In the genomic region with DNA sequence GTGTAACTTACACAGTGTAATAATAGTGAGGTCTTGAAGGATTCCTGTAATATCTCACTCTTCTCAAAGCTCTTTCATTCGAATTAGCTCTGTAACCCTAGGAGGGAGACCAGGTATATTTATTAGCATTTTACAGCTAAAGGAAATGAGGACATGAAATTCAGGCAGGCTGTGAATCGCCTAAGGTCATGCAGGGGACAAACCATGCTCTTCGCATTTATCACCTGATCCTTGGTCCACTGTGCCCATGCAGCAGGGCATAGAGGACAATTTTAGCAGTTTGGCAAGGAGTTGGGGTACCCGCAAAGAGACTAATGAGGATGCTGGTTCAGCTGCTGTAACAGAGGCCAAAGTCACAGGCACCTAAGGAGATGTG, we compare ENCODE assay signal across 2 cellular contexts.
TF ChIP-seq lines count a peak whose summit lies in the region.

No MANE protein-coding gene starts in this region.

TF ChIP-seq in A549, 52 proteins besides CTCF, POLR2A, EP300 and RAD21:
- TF ChIP-seq ZC3H11A (IDR thresholded peaks at IDR 0.05), result no peak
- TF ChIP-seq RFX5 (IDR thresholded peaks at IDR 0.05), result no peak
- TF ChIP-seq GATA3 (IDR thresholded peaks at IDR 0.05; ENCODE audit: borderline replicate concordance), result no peak
- no peak for TF ChIP-seq POLR2AphosphoS2 (conservative IDR thresholded peaks at IDR 0.05; ENCODE audit: low read length)
- TF ChIP-seq HDAC2 (IDR thresholded peaks at IDR 0.05), result no peak
- TF ChIP-seq, protein P1, sequence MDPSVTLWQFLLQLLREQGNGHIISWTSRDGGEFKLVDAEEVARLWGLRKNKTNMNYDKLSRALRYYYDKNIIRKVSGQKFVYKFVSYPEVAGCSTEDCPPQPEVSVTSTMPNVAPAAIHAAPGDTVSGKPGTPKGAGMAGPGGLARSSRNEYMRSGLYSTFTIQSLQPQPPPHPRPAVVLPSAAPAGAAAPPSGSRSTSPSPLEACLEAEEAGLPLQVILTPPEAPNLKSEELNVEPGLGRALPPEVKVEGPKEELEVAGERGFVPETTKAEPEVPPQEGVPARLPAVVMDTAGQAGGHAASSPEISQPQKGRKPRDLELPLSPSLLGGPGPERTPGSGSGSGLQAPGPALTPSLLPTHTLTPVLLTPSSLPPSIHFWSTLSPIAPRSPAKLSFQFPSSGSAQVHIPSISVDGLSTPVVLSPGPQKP (IDR thresholded peaks at IDR 0.05; ENCODE audit: low read depth, low read length), result no peak
- no peak for TF ChIP-seq HOXB13 (CRISPR knock-in tag; IDR thresholded peaks at IDR 0.05; ENCODE audit: low read depth)
- TF ChIP-seq FOXS1 (CRISPR knock-in tag; IDR thresholded peaks at IDR 0.05), result no peak
- no peak for TF ChIP-seq FOSL2 (IDR thresholded peaks at IDR 0.05)
- no peak for TF ChIP-seq FOSL2 (CRISPR knock-in tag; IDR thresholded peaks at IDR 0.05)
- TF ChIP-seq NPAS2 (CRISPR knock-in tag; IDR thresholded peaks at IDR 0.05; ENCODE audit: borderline replicate concordance), result no peak
- TF ChIP-seq, protein P2, sequence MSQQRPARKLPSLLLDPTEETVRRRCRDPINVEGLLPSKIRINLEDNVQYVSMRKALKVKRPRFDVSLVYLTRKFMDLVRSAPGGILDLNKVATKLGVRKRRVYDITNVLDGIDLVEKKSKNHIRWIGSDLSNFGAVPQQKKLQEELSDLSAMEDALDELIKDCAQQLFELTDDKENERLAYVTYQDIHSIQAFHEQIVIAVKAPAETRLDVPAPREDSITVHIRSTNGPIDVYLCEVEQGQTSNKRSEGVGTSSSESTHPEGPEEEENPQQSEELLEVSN (IDR thresholded peaks at IDR 0.05; ENCODE audit: borderline replicate concordance, low read depth), result no peak
- TF ChIP-seq, protein P3, sequence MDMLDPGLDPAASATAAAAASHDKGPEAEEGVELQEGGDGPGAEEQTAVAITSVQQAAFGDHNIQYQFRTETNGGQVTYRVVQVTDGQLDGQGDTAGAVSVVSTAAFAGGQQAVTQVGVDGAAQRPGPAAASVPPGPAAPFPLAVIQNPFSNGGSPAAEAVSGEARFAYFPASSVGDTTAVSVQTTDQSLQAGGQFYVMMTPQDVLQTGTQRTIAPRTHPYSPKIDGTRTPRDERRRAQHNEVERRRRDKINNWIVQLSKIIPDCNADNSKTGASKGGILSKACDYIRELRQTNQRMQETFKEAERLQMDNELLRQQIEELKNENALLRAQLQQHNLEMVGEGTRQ (IDR thresholded peaks at IDR 0.05), result no peak
- TF ChIP-seq JUN (IDR thresholded peaks at IDR 0.05), result no peak

TF ChIP-seq in H1, 55 proteins besides CTCF, POLR2A, EP300 and RAD21:
- TF ChIP-seq KDM1A (IDR thresholded peaks at IDR 0.05; ENCODE audit: borderline replicate concordance, low read length), result no peak
- TF ChIP-seq PHF8 (conservative IDR thresholded peaks at IDR 0.05; ENCODE audit: low read depth, low read length), result no peak
- no peak for TF ChIP-seq GTF2F1 (IDR thresholded peaks at IDR 0.05; ENCODE audit: borderline replicate concordance, low read depth, low read length)
- TF ChIP-seq SP2 (IDR thresholded peaks at IDR 0.05; ENCODE audit: low read length), result no peak
- TF ChIP-seq, protein P4, sequence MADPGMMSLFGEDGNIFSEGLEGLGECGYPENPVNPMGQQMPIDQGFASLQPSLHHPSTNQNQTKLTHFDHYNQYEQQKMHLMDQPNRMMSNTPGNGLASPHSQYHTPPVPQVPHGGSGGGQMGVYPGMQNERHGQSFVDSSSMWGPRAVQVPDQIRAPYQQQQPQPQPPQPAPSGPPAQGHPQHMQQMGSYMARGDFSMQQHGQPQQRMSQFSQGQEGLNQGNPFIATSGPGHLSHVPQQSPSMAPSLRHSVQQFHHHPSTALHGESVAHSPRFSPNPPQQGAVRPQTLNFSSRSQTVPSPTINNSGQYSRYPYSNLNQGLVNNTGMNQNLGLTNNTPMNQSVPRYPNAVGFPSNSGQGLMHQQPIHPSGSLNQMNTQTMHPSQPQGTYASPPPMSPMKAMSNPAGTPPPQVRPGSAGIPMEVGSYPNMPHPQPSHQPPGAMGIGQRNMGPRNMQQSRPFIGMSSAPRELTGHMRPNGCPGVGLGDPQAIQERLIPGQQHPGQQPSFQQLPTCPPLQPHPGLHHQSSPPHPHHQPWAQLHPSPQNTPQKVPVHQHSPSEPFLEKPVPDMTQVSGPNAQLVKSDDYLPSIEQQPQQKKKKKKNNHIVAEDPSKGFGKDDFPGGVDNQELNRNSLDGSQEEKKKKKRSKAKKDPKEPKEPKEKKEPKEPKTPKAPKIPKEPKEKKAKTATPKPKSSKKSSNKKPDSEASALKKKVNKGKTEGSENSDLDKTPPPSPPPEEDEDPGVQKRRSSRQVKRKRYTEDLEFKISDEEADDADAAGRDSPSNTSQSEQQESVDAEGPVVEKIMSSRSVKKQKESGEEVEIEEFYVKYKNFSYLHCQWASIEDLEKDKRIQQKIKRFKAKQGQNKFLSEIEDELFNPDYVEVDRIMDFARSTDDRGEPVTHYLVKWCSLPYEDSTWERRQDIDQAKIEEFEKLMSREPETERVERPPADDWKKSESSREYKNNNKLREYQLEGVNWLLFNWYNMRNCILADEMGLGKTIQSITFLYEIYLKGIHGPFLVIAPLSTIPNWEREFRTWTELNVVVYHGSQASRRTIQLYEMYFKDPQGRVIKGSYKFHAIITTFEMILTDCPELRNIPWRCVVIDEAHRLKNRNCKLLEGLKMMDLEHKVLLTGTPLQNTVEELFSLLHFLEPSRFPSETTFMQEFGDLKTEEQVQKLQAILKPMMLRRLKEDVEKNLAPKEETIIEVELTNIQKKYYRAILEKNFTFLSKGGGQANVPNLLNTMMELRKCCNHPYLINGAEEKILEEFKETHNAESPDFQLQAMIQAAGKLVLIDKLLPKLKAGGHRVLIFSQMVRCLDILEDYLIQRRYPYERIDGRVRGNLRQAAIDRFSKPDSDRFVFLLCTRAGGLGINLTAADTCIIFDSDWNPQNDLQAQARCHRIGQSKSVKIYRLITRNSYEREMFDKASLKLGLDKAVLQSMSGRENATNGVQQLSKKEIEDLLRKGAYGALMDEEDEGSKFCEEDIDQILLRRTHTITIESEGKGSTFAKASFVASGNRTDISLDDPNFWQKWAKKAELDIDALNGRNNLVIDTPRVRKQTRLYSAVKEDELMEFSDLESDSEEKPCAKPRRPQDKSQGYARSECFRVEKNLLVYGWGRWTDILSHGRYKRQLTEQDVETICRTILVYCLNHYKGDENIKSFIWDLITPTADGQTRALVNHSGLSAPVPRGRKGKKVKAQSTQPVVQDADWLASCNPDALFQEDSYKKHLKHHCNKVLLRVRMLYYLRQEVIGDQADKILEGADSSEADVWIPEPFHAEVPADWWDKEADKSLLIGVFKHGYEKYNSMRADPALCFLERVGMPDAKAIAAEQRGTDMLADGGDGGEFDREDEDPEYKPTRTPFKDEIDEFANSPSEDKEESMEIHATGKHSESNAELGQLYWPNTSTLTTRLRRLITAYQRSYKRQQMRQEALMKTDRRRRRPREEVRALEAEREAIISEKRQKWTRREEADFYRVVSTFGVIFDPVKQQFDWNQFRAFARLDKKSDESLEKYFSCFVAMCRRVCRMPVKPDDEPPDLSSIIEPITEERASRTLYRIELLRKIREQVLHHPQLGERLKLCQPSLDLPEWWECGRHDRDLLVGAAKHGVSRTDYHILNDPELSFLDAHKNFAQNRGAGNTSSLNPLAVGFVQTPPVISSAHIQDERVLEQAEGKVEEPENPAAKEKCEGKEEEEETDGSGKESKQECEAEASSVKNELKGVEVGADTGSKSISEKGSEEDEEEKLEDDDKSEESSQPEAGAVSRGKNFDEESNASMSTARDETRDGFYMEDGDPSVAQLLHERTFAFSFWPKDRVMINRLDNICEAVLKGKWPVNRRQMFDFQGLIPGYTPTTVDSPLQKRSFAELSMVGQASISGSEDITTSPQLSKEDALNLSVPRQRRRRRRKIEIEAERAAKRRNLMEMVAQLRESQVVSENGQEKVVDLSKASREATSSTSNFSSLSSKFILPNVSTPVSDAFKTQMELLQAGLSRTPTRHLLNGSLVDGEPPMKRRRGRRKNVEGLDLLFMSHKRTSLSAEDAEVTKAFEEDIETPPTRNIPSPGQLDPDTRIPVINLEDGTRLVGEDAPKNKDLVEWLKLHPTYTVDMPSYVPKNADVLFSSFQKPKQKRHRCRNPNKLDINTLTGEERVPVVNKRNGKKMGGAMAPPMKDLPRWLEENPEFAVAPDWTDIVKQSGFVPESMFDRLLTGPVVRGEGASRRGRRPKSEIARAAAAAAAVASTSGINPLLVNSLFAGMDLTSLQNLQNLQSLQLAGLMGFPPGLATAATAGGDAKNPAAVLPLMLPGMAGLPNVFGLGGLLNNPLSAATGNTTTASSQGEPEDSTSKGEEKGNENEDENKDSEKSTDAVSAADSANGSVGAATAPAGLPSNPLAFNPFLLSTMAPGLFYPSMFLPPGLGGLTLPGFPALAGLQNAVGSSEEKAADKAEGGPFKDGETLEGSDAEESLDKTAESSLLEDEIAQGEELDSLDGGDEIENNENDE (IDR thresholded peaks at IDR 0.05; ENCODE audit: insufficient replicate concordance, low read length), result no peak
- TF ChIP-seq CBX5 (IDR thresholded peaks at IDR 0.05; ENCODE audit: low read depth, low read length), result no peak
- TF ChIP-seq KDM4A (IDR thresholded peaks at IDR 0.05; ENCODE audit: low read depth, low read length, severe bottlenecking), result no peak
- TF ChIP-seq ZNF274 (IDR thresholded peaks at IDR 0.05; ENCODE audit: borderline replicate concordance, extremely low read depth, low read length), result no peak
- no peak for TF ChIP-seq SIN3A (conservative IDR thresholded peaks at IDR 0.05 in 1 of 2, IDR thresholded peaks at IDR 0.05 in 1 of 2; ENCODE audit: low read depth in 1 of 2, low read length in 2 of 2)
- no peak for TF ChIP-seq HDAC6 (IDR thresholded peaks at IDR 0.05; ENCODE audit: low read depth, low read length)
- no peak for TF ChIP-seq KDM5A (IDR thresholded peaks at IDR 0.05; ENCODE audit: low read length)
- TF ChIP-seq, protein P3 (IDR thresholded peaks at IDR 0.05; ENCODE audit: low read length), result no peak
- TF ChIP-seq BACH1 (IDR thresholded peaks at IDR 0.05; ENCODE audit: low read length), result no peak
- TF ChIP-seq SP1 (IDR thresholded peaks at IDR 0.05; ENCODE audit: low read depth, low read length), result no peak
- no peak for TF ChIP-seq SRF (IDR thresholded peaks at IDR 0.05; ENCODE audit: low read depth, low read length)
- TF ChIP-seq, protein P5, sequence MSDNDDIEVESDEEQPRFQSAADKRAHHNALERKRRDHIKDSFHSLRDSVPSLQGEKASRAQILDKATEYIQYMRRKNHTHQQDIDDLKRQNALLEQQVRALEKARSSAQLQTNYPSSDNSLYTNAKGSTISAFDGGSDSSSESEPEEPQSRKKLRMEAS (IDR thresholded peaks at IDR 0.05), result no peak
- TF ChIP-seq TAF7 (optimal IDR thresholded peaks at IDR 0.05; ENCODE audit: borderline replicate concordance, low read depth, low read length), result no peak
- no peak for TF ChIP-seq TEAD4 (IDR thresholded peaks at IDR 0.05; ENCODE audit: low read depth, low read length)
- TF ChIP-seq CTBP2 (IDR thresholded peaks at IDR 0.05; ENCODE audit: borderline replicate concordance, insufficient read depth, insufficient read length, low read length), result no peak
- TF ChIP-seq RFX5 (IDR thresholded peaks at IDR 0.05; ENCODE audit: borderline replicate concordance, low read depth, low read length), result no peak
TF ChIP-seq in H1: peak in this region for 0.
